In the genomic region with DNA sequence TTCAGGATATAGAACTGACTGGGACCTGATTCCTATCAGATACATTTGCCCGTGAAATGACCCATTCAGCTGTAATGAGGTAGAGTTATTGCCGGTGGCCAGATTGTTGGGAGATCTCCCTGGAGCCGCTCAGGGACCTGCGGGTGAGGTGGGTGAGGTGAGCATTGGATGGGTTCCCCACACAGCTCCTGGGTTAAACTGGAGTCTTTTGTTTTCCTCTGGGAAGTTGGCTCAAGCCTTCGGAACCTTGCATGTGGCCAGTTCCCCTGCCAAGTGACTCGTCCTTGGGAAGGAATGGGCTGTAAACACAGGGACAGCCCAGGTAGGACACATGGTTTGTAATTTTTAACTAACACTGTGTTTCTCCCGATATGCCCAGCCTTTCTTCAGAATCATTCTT, we compare ENCODE assay signal across 12 cellular contexts.
"Had no signal": no experiment of that assay in that cellular context is flagged by ENCODE, and none has a peak within 500 bp of the region (broad histone marks: within the 10 kb centered on the region; RNA-seq: fewer than 3 reads in every experiment).

No MANE protein-coding gene starts in this region.

- H3K36me3 ChIP-seq: transverse colon had no signal

- H2AFZ ChIP-seq: parathyroid adenoma had no signal

- DNase-seq: activated CD4-positive, alpha-beta T cell treated with anti-CD3 and anti-CD28 coated beads, Interleukin-2, amount 10 ng/mL, durations not matched to agents 7 days and 5 days; activated CD4-positive, CD25-positive, alpha-beta regulatory T cell; activated naive CD4-positive, alpha-beta T cell treated with anti-CD3 and anti-CD28 coated beads, Interleukin-2, amount 50 U/mL, for 16 hours; activated T-cell treated with anti-CD3 and anti-CD28 coated beads, Interleukin-2, amount 50 U/mL, for 1 hour; dorsolateral prefrontal cortex; hippocampal formation; retina; transverse colon had no signal

- FAIRE-seq: TTC549 had no signal

- H3K27me3 ChIP-seq: transverse colon had no signal

- H3K9me3 ChIP-seq: transverse colon had no signal

- H3K27ac ChIP-seq: dorsolateral prefrontal cortex, parathyroid adenoma, skin epidermis, transverse colon had no signal

- H3K4me1 ChIP-seq: parathyroid adenoma had no signal

- ATAC-seq: esophagus mucosa had no signal

- H3K9ac ChIP-seq: parathyroid adenoma had no signal

- H3K4me3 ChIP-seq: dorsolateral prefrontal cortex, skin epidermis, transverse colon had no signal
